ENCODE assay signal across 25 cellular contexts in the genomic region with DNA sequence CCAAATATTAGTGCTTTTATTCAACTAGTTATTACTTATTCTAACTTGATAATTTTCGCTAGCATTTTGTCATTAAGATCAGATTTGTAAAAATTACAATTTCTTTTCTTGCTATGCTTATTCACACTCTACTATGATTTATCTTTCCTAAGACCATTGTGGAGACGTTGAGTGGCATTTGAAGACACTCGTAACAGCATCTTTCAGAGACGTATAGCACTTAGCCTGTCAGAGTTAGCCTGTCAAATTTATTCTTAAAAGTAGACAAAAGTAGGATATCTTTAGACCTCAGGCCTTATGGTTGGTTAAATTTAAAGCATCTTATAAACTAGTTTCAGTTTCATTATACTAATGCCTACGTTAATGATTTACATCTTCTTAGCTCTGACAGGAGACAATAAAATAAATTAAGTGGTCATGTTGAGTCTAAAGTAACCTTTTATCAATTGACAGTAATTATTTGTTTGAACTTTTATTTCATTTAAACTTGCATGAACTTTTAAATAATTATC.
DNase-seq lines count a peak whose midpoint lies in the region; ATAC-seq and TF ChIP-seq lines count a peak whose summit lies in the region.
"Had no signal": no experiment of that assay in that cellular context is flagged by ENCODE, and none has a peak within 500 bp of the region (broad histone marks: within the 10 kb centered on the region; RNA-seq: fewer than 3 reads in every experiment).

No MANE protein-coding gene starts in this region.

- TF ChIP-seq CTCF in spleen (IDR thresholded peaks at IDR 0.05 in 8 of 11, conservative IDR thresholded peaks at IDR 0.05 in 3 of 11) (no peak), prostate gland (IDR thresholded peaks at IDR 0.05) (no peak)

- H3K9me3 ChIP-seq in spleen (no peaks in the 10 kb centered on the region), prostate gland (no peaks in the 10 kb centered on the region)
- H3K9me3 ChIP-seq: A549, lower lobe of right lung, ovary, uterus had no signal

- intact Hi-C loops in spleen (cut with DNase I; ENCODE audit: low total_unique reads), result no loop called here
- intact Hi-C loops in prostate gland (cut with DNase I), result no loop called here

- no peak overlapping the region for H3K27ac ChIP-seq in spleen
- no peak overlapping the region for H3K27ac ChIP-seq in prostate gland
- H3K27ac ChIP-seq: A549, dorsolateral prefrontal cortex, lower lobe of right lung, ovary, uterus had no signal

- TF ChIP-seq POLR2A in spleen (IDR thresholded peaks at IDR 0.05) (no peak), prostate gland (IDR thresholded peaks at IDR 0.05) (no peak)

- H3K4me1 ChIP-seq in spleen (no peaks in the 10 kb centered on the region), prostate gland (replicated peaks) (no peaks in the 10 kb centered on the region)
- H3K4me1 ChIP-seq: A549, lower lobe of right lung, uterus had no signal

- 58 to 69% (median 62%) methylated on average over 5 of the region's 5 CpGs for WGBS in spleen, 5 donors
- 64% methylated on average over 5 of the region's 5 CpGs for WGBS in prostate gland

- no peak overlapping the region for H3K4me3 ChIP-seq in spleen
- H3K4me3 ChIP-seq in prostate gland, result no peak overlapping the region
- H3K4me3 ChIP-seq: A549, dorsolateral prefrontal cortex, lower lobe of right lung, ovary, uterus had no signal

- H3K27me3 ChIP-seq in spleen (replicated peaks in 1 of 7) (no peaks in the 10 kb centered on the region), prostate gland (replicated peaks; ENCODE audit: insufficient read depth) (no peaks in the 10 kb centered on the region)
- H3K27me3 ChIP-seq: dorsolateral prefrontal cortex, ovary, uterus had no signal

- ATAC-seq in GM18511 (IDR thresholded peaks at IDR 0.05; ENCODE audit: unreplicated experiment) (peak; percentile 64), GM21423 (IDR thresholded peaks at IDR 0.05; ENCODE audit: unreplicated experiment) (peak; percentile 73), HG03095 (IDR thresholded peaks at IDR 0.05; ENCODE audit: unreplicated experiment) (peak; percentile 55), HG03565 (IDR thresholded peaks at IDR 0.05; ENCODE audit: unreplicated experiment) (peak; percentile 33), GM21515 (IDR thresholded peaks at IDR 0.05; ENCODE audit: unreplicated experiment) (no peak)
- ATAC-seq: A549; activated T-helper 17 cell treated with anti-CD3 and anti-CD28 coated beads, Interleukin-2, amount 50 U/mL, for 72 hours; lower lobe of right lung; natural killer cell treated with Interleukin-12 subunit alpha and Interleukin-12 subunit beta and Interleukin-15 and Interleukin-18, amount 100 ng/mL, for 72 hours; right cardiac atrium had no signal

- H3K36me3 ChIP-seq in spleen (no peaks in the 10 kb centered on the region), prostate gland (no peaks in the 10 kb centered on the region)
- H3K36me3 ChIP-seq: lower lobe of right lung, ovary, uterus had no signal

- no peak for DNase-seq in AG08396 (ENCODE audit: low spot score)
- no peak for DNase-seq in spleen
- no peak for DNase-seq in prostate gland (ENCODE audit: low spot score)
- DNase-seq: activated B cell treated with CpG ODN at 0.5 μM for 24 hours; cerebellar nuclear complex; dorsolateral prefrontal cortex; GDM1; HCEC 1CT; lower lobe of right lung; NCI-H1417; ovary; right cardiac atrium; SHP77; stimulated activated CD4-positive, alpha-beta T cell treated with anti-CD3 and anti-CD28 coated beads, Interleukin-4, amount 100 ng/mL, for 4 hours; stimulated activated naive CD4-positive, alpha-beta T cell; T1000; uterus had no signal
